In the genomic region with DNA sequence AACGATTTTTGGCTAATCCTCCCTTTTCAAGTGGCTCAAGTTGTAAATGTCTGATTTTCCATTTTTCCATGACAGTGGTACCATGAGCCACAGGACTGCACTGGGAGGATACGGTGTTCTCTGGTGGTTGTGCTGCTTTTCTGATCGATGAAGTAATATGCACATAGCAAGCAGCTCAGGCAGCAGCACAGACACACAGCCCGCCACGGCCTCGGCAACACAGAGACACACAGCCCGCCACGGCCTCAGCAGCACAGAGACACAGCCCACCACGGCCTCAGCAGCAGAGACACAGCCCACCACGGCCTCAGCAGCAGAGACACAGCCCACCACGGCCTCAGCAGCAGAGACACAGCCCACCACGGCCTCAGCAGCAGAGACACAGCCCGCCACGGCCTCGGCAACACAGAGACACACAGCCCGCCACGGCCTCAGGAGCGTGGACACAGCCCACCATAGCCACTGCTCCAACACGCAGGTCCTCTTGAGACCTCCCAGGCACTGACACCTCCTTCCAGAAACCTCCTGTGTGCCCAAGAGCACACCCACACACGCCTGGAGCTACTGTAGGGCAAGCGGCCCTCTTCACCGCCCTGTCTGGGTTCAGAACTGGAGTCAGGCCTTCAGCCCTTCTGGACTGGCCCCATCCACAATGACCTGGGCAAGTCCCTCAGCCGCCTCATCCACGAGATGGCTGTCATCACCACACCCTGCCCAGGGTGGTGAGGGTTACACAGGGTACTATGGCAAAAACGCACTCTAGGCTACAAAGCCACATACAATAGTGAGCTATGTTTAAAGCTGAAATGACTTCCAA, we compare ENCODE assay signal across 17 cellular contexts. TPM values are rescaled to one million over a fixed set of nuclear protein-coding genes. Genes with fewer than 3 reads are reported as not detected.
DNase-seq lines count a peak whose midpoint lies in the region; ATAC-seq and TF ChIP-seq lines count a peak whose summit lies in the region.
"Had no signal": no experiment of that assay in that cellular context is flagged by ENCODE, and none has a peak within 500 bp of the region (broad histone marks: within the 10 kb centered on the region; RNA-seq: fewer than 3 reads in every experiment).

No MANE protein-coding gene starts in this region.

- H3K14ac ChIP-seq in IMR-90 (replicated peaks; ENCODE audit: low read depth, low read length) (no peak overlapping the region), trophoblast cell (ENCODE audit: low read length) (no peak overlapping the region)

- intact Hi-C loops in IMR-90 (cut with micrococcal nuclease), result no loop called here

- H2BK15ac ChIP-seq in IMR-90 (ENCODE audit: low read depth, low read length), result no peak overlapping the region

- H3K36me3 ChIP-seq in IMR-90 (ENCODE audit: control insufficient read depth, insufficient read depth, low read length), result peaks cover 56% of the 10 kb centered on the region
- peaks cover 60 to 62% of the 10 kb centered on the region in 2 experiments for H3K36me3 ChIP-seq in trophoblast cell (ENCODE audit: control insufficient read depth in 1 of 2, insufficient read depth in 2 of 2, low read length in 2 of 2)
- H3K36me3 ChIP-seq in upper lobe of left lung, result peaks cover 11 to 73% (median 55%) of the 10 kb centered on the region in 4 donors

- WGBS in IMR-90 (ENCODE audit: extremely low coverage in 2 of 2, insufficient read length in 1 of 2), 2 experiments, result 89% methylated on average over 7 of the region's 25 CpGs; no CpG with 5 or more reads in 1 of the 2 experiments
- WGBS in trophoblast cell (ENCODE audit: extremely low coverage, insufficient coverage, insufficient read length), result no CpG with 5 or more reads among the region's 25 CpGs
- 88 to 90% methylated on average over 11 to 17 of the region's 25 CpGs for WGBS in upper lobe of left lung, 2 donors

- no peak for TF ChIP-seq EP300 in upper lobe of left lung (IDR thresholded peaks at IDR 0.05)

- H3K36me3 Mint-ChIP-seq in activated CD4-positive, alpha-beta T cell treated with anti-CD3 and anti-CD28 coated beads, Interleukin-2, amount 10 ng/mL, durations not matched to agents 7 days and 5 days (ENCODE audit: low read depth), result peaks cover 42% of the 10 kb centered on the region
- H3K36me3 Mint-ChIP-seq in glutamatergic neuron (ENCODE audit: unreplicated experiment), result no peaks in the 10 kb centered on the region
- H3K36me3 Mint-ChIP-seq: IgD-negative memory B cell had no signal

- H3K23ac ChIP-seq in IMR-90 (ENCODE audit: low read depth, low read length) (no peak overlapping the region), trophoblast cell (ENCODE audit: low read length) (no peak overlapping the region)

- H3K27me3 ChIP-seq in IMR-90 (ENCODE audit: control insufficient read depth, insufficient read depth, low read length), result no peaks in the 10 kb centered on the region
- H3K27me3 ChIP-seq in trophoblast cell (ENCODE audit: insufficient read depth, low read length), result no peaks in the 10 kb centered on the region
- H3K27me3 ChIP-seq in upper lobe of left lung, result no peaks in the 10 kb centered on the region
- H3K27me3 ChIP-seq: Peyer's patch had no signal

- H2BK5ac ChIP-seq in IMR-90 (ENCODE audit: low read depth, low read length, poor library complexity, severe bottlenecking) (no peak overlapping the region), trophoblast cell (ENCODE audit: low read depth, low read length, poor library complexity) (no peak overlapping the region)

- no peaks in the 10 kb centered on the region for H3K9me3 Mint-ChIP-seq in activated CD4-positive, alpha-beta T cell treated with anti-CD3 and anti-CD28 coated beads, Interleukin-2, amount 10 ng/mL, durations not matched to agents 7 days and 5 days
- H3K9me3 Mint-ChIP-seq in glutamatergic neuron (ENCODE audit: unreplicated experiment), result peaks cover 20% of the 10 kb centered on the region
- H3K9me3 Mint-ChIP-seq: IgD-negative memory B cell had no signal

- H3K9ac ChIP-seq in IMR-90 (ENCODE audit: low read depth, low read length) (no peak overlapping the region), trophoblast cell (ENCODE audit: low read length) (no peak overlapping the region)

- in situ Hi-C loops in IMR-90 (cut with MboI; ENCODE audit: low sequenced_read_pairs), result no loop called here

- ATAC-seq in IMR-90 (ENCODE audit: low read depth) (no peak), GM18909 (IDR thresholded peaks at IDR 0.05; ENCODE audit: poor library complexity, unreplicated experiment) (no peak), upper lobe of left lung (ENCODE audit: low FRiP score in 2 of 2) (no peak), HG02885 (IDR thresholded peaks at IDR 0.05; ENCODE audit: poor library complexity, unreplicated experiment) (no peak)

- H3K27me3 Mint-ChIP-seq in activated CD4-positive, alpha-beta T cell treated with anti-CD3 and anti-CD28 coated beads, Interleukin-2, amount 10 ng/mL, durations not matched to agents 7 days and 5 days, result no peaks in the 10 kb centered on the region
- peaks cover 18% of the 10 kb centered on the region for H3K27me3 Mint-ChIP-seq in glutamatergic neuron (ENCODE audit: unreplicated experiment)
- H3K27me3 Mint-ChIP-seq: IgD-negative memory B cell had no signal

- H3K4me1 ChIP-seq in IMR-90 (ENCODE audit: control insufficient read depth, insufficient read depth, low read length), result peaks cover 20% of the 10 kb centered on the region
- H3K4me1 ChIP-seq in trophoblast cell (ENCODE audit: control insufficient read depth in 1 of 2, insufficient read depth in 2 of 2, low read length in 2 of 2), result peaks cover 16 to 19% of the 10 kb centered on the region in 2 experiments
- H3K4me1 ChIP-seq in upper lobe of left lung, result peaks cover 29 to 60% (median 40%) of the 10 kb centered on the region in 4 donors

- H3K4me3 Mint-ChIP-seq in activated CD4-positive, alpha-beta T cell treated with anti-CD3 and anti-CD28 coated beads, Interleukin-2, amount 10 ng/mL, durations not matched to agents 7 days and 5 days, result no peak overlapping the region
- peak overlapping the region; percentile 12 for H3K4me3 Mint-ChIP-seq in glutamatergic neuron (ENCODE audit: unreplicated experiment)

- peaks cover 51% of the 10 kb centered on the region for H3K4me1 Mint-ChIP-seq in activated CD4-positive, alpha-beta T cell treated with anti-CD3 and anti-CD28 coated beads, Interleukin-2, amount 10 ng/mL, durations not matched to agents 7 days and 5 days
- H3K4me1 Mint-ChIP-seq in glutamatergic neuron (ENCODE audit: low read depth, unreplicated experiment), result peaks cover 66% of the 10 kb centered on the region

- CTCF ChIA-PET in activated CD4-positive, alpha-beta T cell treated with anti-CD3 and anti-CD28 coated beads, Interleukin-2, amount 10 ng/mL, durations not matched to agents 7 days and 5 days (lab: Charles Lee), result no interaction called here
- CTCF ChIA-PET in IMR-90 (lab: Yijun Ruan, JAX), result no interaction called here

- H2AFZ ChIP-seq in IMR-90 (replicated peaks; ENCODE audit: low read length, poor library complexity), result no peak overlapping the region
- no peak overlapping the region for H2AFZ ChIP-seq in trophoblast cell (ENCODE audit: insufficient read depth, low read length, poor library complexity)

- POLR2A ChIA-PET in activated CD4-positive, alpha-beta T cell treated with anti-CD3 and anti-CD28 coated beads, Interleukin-2, amount 10 ng/mL, durations not matched to agents 7 days and 5 days (lab: Charles Lee), result no interaction called here
- POLR2A ChIA-PET in IMR-90 (lab: Charles Lee; ENCODE audit: unreplicated experiment), result no interaction called here

- DNase-seq in activated CD4-positive, alpha-beta T cell treated with anti-CD3 and anti-CD28 coated beads, Interleukin-2, amount 10 ng/mL, durations not matched to agents 7 days and 5 days, result no peak
- DNase-seq in activated CD4-positive, alpha-beta T cell treated with anti-CD3 and anti-CD28 coated beads for 4 hours, result no peak
- DNase-seq in IMR-90 (no peak), glutamatergic neuron (peak; percentile 17), trophoblast cell (no peak), upper lobe of left lung (no peak)
- DNase-seq: 8988T, DMS53, HCEC 1CT, NCI-H146, NCI-H2081 treated with DMSO at 0.1 percent for 48 hours, NCI-H524 had no signal

- H3K27ac Mint-ChIP-seq in activated CD4-positive, alpha-beta T cell treated with anti-CD3 and anti-CD28 coated beads, Interleukin-2, amount 10 ng/mL, durations not matched to agents 7 days and 5 days, result peak overlapping the region; percentile 41
- peak overlapping the region; percentile 49 for H3K27ac Mint-ChIP-seq in glutamatergic neuron (ENCODE audit: unreplicated experiment)

- no peak overlapping the region for H4K12ac ChIP-seq in trophoblast cell (ENCODE audit: low read depth, low read length)

- H3K56ac ChIP-seq in IMR-90 (ENCODE audit: extremely low read depth, insufficient read depth, low read length), result no peak overlapping the region

- no peak overlapping the region for H2BK12ac ChIP-seq in trophoblast cell (ENCODE audit: low read length)

- no peak for TF ChIP-seq RAD21 in IMR-90 (IDR thresholded peaks at IDR 0.05; ENCODE audit: low read length)

- H4K20me1 ChIP-seq in IMR-90 (ENCODE audit: insufficient read depth, low read length), result peaks cover 93% of the 10 kb centered on the region

- TF ChIP-seq POLR2A in IMR-90 (IDR thresholded peaks at IDR 0.05; ENCODE audit: low read depth, low read length), result no peak
- TF ChIP-seq POLR2A in upper lobe of left lung (IDR thresholded peaks at IDR 0.05), result no peak

- no peak overlapping the region for H4K5ac ChIP-seq in IMR-90 (ENCODE audit: low read depth, low read length)

- TF ChIP-seq CTCF in IMR-90 (conservative IDR thresholded peaks at IDR 0.05; ENCODE audit: low read depth, low read length) (no peak), glutamatergic neuron (IDR thresholded peaks at IDR 0.05; ENCODE audit: partially characterized antibody, unreplicated experiment) (no peak), upper lobe of left lung (IDR thresholded peaks at IDR 0.05) (no peak)

- H3K9me1 ChIP-seq in IMR-90 (ENCODE audit: insufficient read depth, low read length), result peaks cover 47% of the 10 kb centered on the region

- 0 out of 2 replicates have a peak overlapping the region, but pooled peaks have one; percentile 2 for H2AK5ac ChIP-seq in IMR-90 (ENCODE audit: low read depth, low read length)
- H2AK5ac ChIP-seq in trophoblast cell (ENCODE audit: low read length), result no peak overlapping the region

- H3K79me2 ChIP-seq in trophoblast cell (ENCODE audit: control insufficient read depth, insufficient read depth, low read length, poor library complexity), result peaks cover 40% of the 10 kb centered on the region

- peaks cover 23 to 80% of the 10 kb centered on the region in 2 experiments for H3K79me1 ChIP-seq in IMR-90 (ENCODE audit: low read depth in 1 of 2, low read length in 2 of 2)
- peaks cover 6% of the 10 kb centered on the region for H3K79me1 ChIP-seq in trophoblast cell (ENCODE audit: low read length)

- H3K9me3 ChIP-seq in IMR-90 (ENCODE audit: control insufficient read depth, insufficient read depth, low read length) (no peaks in the 10 kb centered on the region), trophoblast cell (ENCODE audit: insufficient read depth, low read depth, low read length) (no peaks in the 10 kb centered on the region), upper lobe of left lung (no peaks in the 10 kb centered on the region)
- H3K9me3 ChIP-seq: BLaER1 treated with 17β-estradiol and CSF1 and Interleukin-3, amounts not matched to agents 10 nM and 100 nM; Peyer's patch had no signal

- no peak overlapping the region for H3K27ac ChIP-seq in IMR-90 (ENCODE audit: insufficient read depth, low read length)
- no peak overlapping the region for H3K27ac ChIP-seq in trophoblast cell (ENCODE audit: low read depth, low read length)
- H3K27ac ChIP-seq in upper lobe of left lung, result no peak overlapping the region
- H3K27ac ChIP-seq: Peyer's patch had no signal

- no peak overlapping the region for H2BK120ac ChIP-seq in IMR-90 (ENCODE audit: low read depth, low read length)
- no peak overlapping the region for H2BK120ac ChIP-seq in trophoblast cell (ENCODE audit: insufficient read depth, low read length, poor library complexity)

- BruUV-seq in IMR-90 (replicated peaks; lab: Mats Ljungman, UMichigan), result no TSS peak

- H4K8ac ChIP-seq in IMR-90 (ENCODE audit: low read depth in 2 of 2, low read length in 2 of 2), result no peak overlapping the region
- no peak overlapping the region for H4K8ac ChIP-seq in trophoblast cell (ENCODE audit: low read depth, low read length)

- H3K18ac ChIP-seq in IMR-90 (ENCODE audit: low read depth, low read length), result no peak overlapping the region
- no peak overlapping the region for H3K18ac ChIP-seq in trophoblast cell (ENCODE audit: low read length)

- H2BK20ac ChIP-seq in IMR-90 (ENCODE audit: low read depth, low read length), result no peak overlapping the region

- H3K4ac ChIP-seq in IMR-90 (ENCODE audit: low read depth, low read length) (no peak overlapping the region), trophoblast cell (ENCODE audit: low read depth, low read length) (peak overlapping the region; percentile 94)

- no peak overlapping the region for H3K4me3 ChIP-seq in IMR-90 (ENCODE audit: insufficient read depth, low read depth, low read length)
- H3K4me3 ChIP-seq in trophoblast cell (ENCODE audit: low read depth, low read length), result no peak overlapping the region
- H3K4me3 ChIP-seq in upper lobe of left lung, result no peak overlapping the region
- H3K4me3 ChIP-seq: BLaER1 treated with 17β-estradiol and CSF1 and Interleukin-3, amounts not matched to agents 10 nM and 100 nM; Peyer's patch had no signal

- H4K91ac ChIP-seq in IMR-90 (ENCODE audit: insufficient read depth, low read depth, low read length) (no peak overlapping the region), trophoblast cell (ENCODE audit: low read depth, low read length) (no peak overlapping the region)

- dilution Hi-C loops in IMR-90 (cut with HindIII; ENCODE audit: low sequenced_read_pairs, unreplicated experiment), result no loop called here

- H3K4me2 ChIP-seq in IMR-90 (ENCODE audit: low read depth, low read length) (no peak overlapping the region), trophoblast cell (ENCODE audit: low read length) (no peak overlapping the region)

- H2AK9ac ChIP-seq in IMR-90 (replicated peaks; ENCODE audit: low read depth, low read length, poor library complexity), result no peak overlapping the region

RNA-seq across cellular contexts. Expression of a gene that starts 10.4 kb away (rescaled TPM):
- total RNA-seq in activated CD4-positive, alpha-beta T cell treated with anti-CD3 and anti-CD28 coated beads, Interleukin-2, amount 10 ng/mL, durations not matched to agents 7 days and 5 days, result 10 to 100 TPM; 70.2 to 79.9 TPM
- total RNA-seq in IMR-90 (2012; rRNA removed) (194 and 230 TPM in 2 replicates), glutamatergic neuron (ENCODE audit: unreplicated experiment) (249 TPM), upper lobe of left lung (100 to 1,000 TPM; 150 to 316 (median 247) TPM)
- polyA plus RNA-seq in IMR-90 (2012; rRNA removed), result 156 and 167 TPM in 2 replicates
- polyA plus RNA-seq in IMR-90 (2012; cell fraction: cytosol; rRNA removed), result 112 and 137 TPM in 2 replicates
- polyA plus RNA-seq in IMR-90 (2012; cell fraction: nucleus; rRNA removed; ENCODE audit: low replicate concordance), result 67.9 and 125 TPM in 2 replicates
- polyA plus RNA-seq in trophoblast cell (2013), result 258 and 262 TPM in 2 replicates

RNA-seq across cellular contexts. Expression of a gene that starts 45.2 kb away (rescaled TPM):
- total RNA-seq in activated CD4-positive, alpha-beta T cell treated with anti-CD3 and anti-CD28 coated beads, Interleukin-2, amount 10 ng/mL, durations not matched to agents 7 days and 5 days, result 10 to 100 TPM; 91.1 to 97.9 TPM
- total RNA-seq in IMR-90 (2012; rRNA removed), result 64.9 and 103 TPM in 2 replicates
- 101 and 104 TPM in 2 replicates for polyA plus RNA-seq in IMR-90 (2012; rRNA removed)
- 73.7 and 82.6 TPM in 2 replicates for polyA plus RNA-seq in IMR-90 (2012; cell fraction: cytosol; rRNA removed)
- polyA plus RNA-seq in IMR-90 (2012; cell fraction: nucleus; rRNA removed; ENCODE audit: low replicate concordance), result 23.5 and 36.3 TPM in 2 replicates
- total RNA-seq in glutamatergic neuron (ENCODE audit: unreplicated experiment), result 63.5 TPM
- 92.0 and 98.8 TPM in 2 replicates for polyA plus RNA-seq in trophoblast cell (2013)
- 10 to 100 TPM; 46.1 to 97.6 (median 73.2) TPM for total RNA-seq in upper lobe of left lung

RNA-seq across cellular contexts. Expression of a gene that starts 57.6 kb away (rescaled TPM):
- total RNA-seq in activated CD4-positive, alpha-beta T cell treated with anti-CD3 and anti-CD28 coated beads, Interleukin-2, amount 10 ng/mL, durations not matched to agents 7 days and 5 days, result 100 to 1,000 TPM; 439 to 500 TPM
- total RNA-seq in IMR-90 (2012; rRNA removed) (not detected in 2 replicates), glutamatergic neuron (ENCODE audit: unreplicated experiment) (0.91 TPM), upper lobe of left lung (100 to 1,000 TPM in 5 of 6 donors, 10 to 100 TPM in 1; 73.1 to 435 (median 149) TPM)
- 0.14 TPM in 1 of 2 replicates, not detected in the other for polyA plus RNA-seq in IMR-90 (2012; rRNA removed)
- 0.06 and 0.15 TPM in 2 replicates for polyA plus RNA-seq in IMR-90 (2012; cell fraction: cytosol; rRNA removed)
- 0.07 TPM in 1 of 2 replicates, not detected in the other for polyA plus RNA-seq in IMR-90 (2012; cell fraction: nucleus; rRNA removed; ENCODE audit: low replicate concordance)
- 0.03 TPM in 2 replicates for polyA plus RNA-seq in trophoblast cell (2013)

Comparison
In these comparisons a context has a peak if more than half of its experiments do, and no peak if none do; other contexts are left out.
1. RNA of a gene that starts 57.6 kb away (total RNA-seq): 439 to 500 TPM in activated CD4-positive, alpha-beta T cell treated with anti-CD3 and anti-CD28 coated beads, Interleukin-2, amount 10 ng/mL, durations not matched to agents 7 days and 5 days and 73.1 to 435 TPM in upper lobe of left lung; 0.91 TPM in glutamatergic neuron (single experiment) and not detected in IMR-90; every median in the first group is over 10 times any median in the second.